ENCODE assay signal across 29 cellular contexts in genomic region chr6:27428966-27429365, GRCh38.
"Had no signal": no experiment of that assay in that cellular context is flagged by ENCODE, and none has a peak within 500 bp of the region (broad histone marks: within the 10 kb centered on the region; RNA-seq: fewer than 3 reads in every experiment).

No MANE protein-coding gene starts in this region.

- H3K4me3 ChIP-seq: coronary artery, esophagus muscularis mucosa, gastrocnemius medialis, heart left ventricle had no signal

- H3K9me3 ChIP-seq: gastrocnemius medialis had no signal

- H3K4me1 ChIP-seq: esophagus muscularis mucosa, foreskin keratinocyte, gastrocnemius medialis, heart left ventricle had no signal

- DNase-seq: activated CD4-positive, alpha-beta memory T cell treated with anti-CD3 and anti-CD28 coated beads for 36 hours; activated CD4-positive, alpha-beta T cell treated with anti-CD3 and anti-CD28 coated beads for 36 hours; activated CD4-positive, alpha-beta T cell treated with anti-CD3 and anti-CD28 coated beads, Interleukin-2, amount 10 ng/mL, durations not matched to agents 24 days and 14 days; activated CD4-positive, CD25-positive, alpha-beta regulatory T cell; activated CD4-positive, CD25-positive, alpha-beta regulatory T cell treated with anti-CD3 and anti-CD28 coated beads, Interleukin-2, amount 50 U/mL, for 72 hours; activated CD8-positive, alpha-beta memory T cell treated with anti-CD3 and anti-CD28 coated beads, Interleukin-2, amount 10 ng/mL, durations not matched to agents 7 days and 5 days; activated CD8-positive, alpha-beta memory T cell treated with anti-CD3 and anti-CD28 coated beads, Interleukin-2, amount 50 U/mL, for 4 hours; activated CD8-positive, alpha-beta T cell treated with anti-CD3 and anti-CD28 coated beads, Interleukin-2, amount 10 ng/mL, durations not matched to agents 7 days and 5 days; activated gamma-delta T cell; activated naive CD4-positive, alpha-beta T cell; activated naive CD4-positive, alpha-beta T cell treated with anti-CD3 and anti-CD28 coated beads, Interleukin-2, amount 10 ng/mL, durations not matched to agents 7 days and 5 days; activated naive CD8-positive, alpha-beta T cell treated with anti-CD3 and anti-CD28 coated beads, Interleukin-2, amount 10 ng/mL, durations not matched to agents 7 days and 5 days; activated T-cell treated with anti-CD3 and anti-CD28 coated beads, Interleukin-2, amount 50 U/mL, for 1 hour; activated T-cell treated with anti-CD3 and anti-CD28 coated beads, Interleukin-2, amount 50 U/mL, for 48 hours; anterior cingulate cortex; brain microvascular endothelial cell; effector CD4-positive, alpha-beta T cell; effector memory CD8-positive, alpha-beta T cell; erythroblast; foreskin keratinocyte; gastrocnemius medialis; glutamatergic neuron; heart left ventricle had no signal

- H3K27me3 Mint-ChIP-seq: activated CD4-positive, alpha-beta T cell treated with anti-CD3 and anti-CD28 coated beads, Interleukin-2, amount 10 ng/mL, durations not matched to agents 24 days and 14 days; activated naive CD8-positive, alpha-beta T cell treated with anti-CD3 and anti-CD28 coated beads, Interleukin-2, amount 10 ng/mL, durations not matched to agents 7 days and 5 days; effector memory CD8-positive, alpha-beta T cell had no signal

- H3K4me1 Mint-ChIP-seq: activated CD4-positive, alpha-beta T cell treated with anti-CD3 and anti-CD28 coated beads for 36 hours; activated CD4-positive, alpha-beta T cell treated with anti-CD3 and anti-CD28 coated beads, Interleukin-2, amount 10 ng/mL, durations not matched to agents 24 days and 14 days; activated naive CD4-positive, alpha-beta T cell treated with anti-CD3 and anti-CD28 coated beads, Interleukin-2, amount 10 ng/mL, durations not matched to agents 7 days and 5 days; central memory CD8-positive, alpha-beta T cell had no signal

- H3K27me3 ChIP-seq: brain microvascular endothelial cell, esophagus muscularis mucosa, foreskin keratinocyte, gastrocnemius medialis, heart left ventricle had no signal

- ATAC-seq: activated CD4-positive, alpha-beta T cell treated with anti-CD3 and anti-CD28 coated beads for 36 hours; activated CD8-positive, alpha-beta memory T cell treated with anti-CD3 and anti-CD28 coated beads, Interleukin-2, amount 10 ng/mL, durations not matched to agents 7 days and 5 days; activated CD8-positive, alpha-beta T cell treated with anti-CD3 and anti-CD28 coated beads, Interleukin-2, amount 10 ng/mL, durations not matched to agents 7 days and 5 days; effector memory CD8-positive, alpha-beta T cell; foreskin keratinocyte; gastrocnemius medialis; heart left ventricle had no signal

- H3K27ac ChIP-seq: brain microvascular endothelial cell, coronary artery, esophagus muscularis mucosa, foreskin keratinocyte, gastrocnemius medialis, heart left ventricle had no signal

- H3K36me3 ChIP-seq: brain microvascular endothelial cell, esophagus muscularis mucosa, gastrocnemius medialis, heart left ventricle had no signal

- H3K27ac Mint-ChIP-seq: activated CD4-positive, alpha-beta memory T cell treated with anti-CD3 and anti-CD28 coated beads for 36 hours; activated CD4-positive, alpha-beta T cell treated with anti-CD3 and anti-CD28 coated beads for 36 hours; activated CD4-positive, alpha-beta T cell treated with anti-CD3 and anti-CD28 coated beads, Interleukin-2, amount 10 ng/mL, durations not matched to agents 24 days and 14 days; activated CD8-positive, alpha-beta memory T cell treated with anti-CD3 and anti-CD28 coated beads, Interleukin-2, amount 10 ng/mL, durations not matched to agents 7 days and 5 days; activated CD8-positive, alpha-beta T cell treated with anti-CD3 and anti-CD28 coated beads, Interleukin-2, amount 10 ng/mL, durations not matched to agents 7 days and 5 days; activated naive CD4-positive, alpha-beta T cell treated with anti-CD3 and anti-CD28 coated beads, Interleukin-2, amount 10 ng/mL, durations not matched to agents 7 days and 5 days; activated naive CD4-positive, alpha-beta T cell treated with anti-CD3 and anti-CD28 coated beads, Interleukin-2, amount 50 U/mL, for 72 hours; activated naive CD8-positive, alpha-beta T cell treated with anti-CD3 and anti-CD28 coated beads, Interleukin-2, amount 10 ng/mL, durations not matched to agents 7 days and 5 days; activated T-helper 1 cell treated with anti-CD3 and anti-CD28 coated beads, Interleukin-12 subunit alpha, Interleukin-12 subunit beta, Interleukin-2, Interleukin-4 antibody, amounts not matched to agents 30 ng/mL and 10 ng/mL and 1 ng/mL, durations not matched to agents 14 hours and 24 hours and 36 hours; dendritic cell treated with granulocyte-macrophage colony-stimulating factor and Interleukin-4, amounts not matched to agents 40 ng/mL and 50 ng/mL, for 4 days; effector memory CD8-positive, alpha-beta T cell had no signal

- H3K4me3 Mint-ChIP-seq: activated CD4-positive, alpha-beta memory T cell treated with anti-CD3 and anti-CD28 coated beads for 36 hours; activated CD4-positive, alpha-beta T cell treated with anti-CD3 and anti-CD28 coated beads for 36 hours; activated CD4-positive, alpha-beta T cell treated with anti-CD3 and anti-CD28 coated beads, Interleukin-2, amount 10 ng/mL, durations not matched to agents 24 days and 14 days; activated CD8-positive, alpha-beta memory T cell treated with anti-CD3 and anti-CD28 coated beads, Interleukin-2, amount 10 ng/mL, durations not matched to agents 7 days and 5 days; activated CD8-positive, alpha-beta T cell treated with anti-CD3 and anti-CD28 coated beads, Interleukin-2, amount 10 ng/mL, durations not matched to agents 7 days and 5 days; activated naive CD4-positive, alpha-beta T cell treated with anti-CD3 and anti-CD28 coated beads, Interleukin-2, amount 10 ng/mL, durations not matched to agents 7 days and 5 days; activated naive CD8-positive, alpha-beta T cell treated with anti-CD3 and anti-CD28 coated beads, Interleukin-2, amount 10 ng/mL, durations not matched to agents 7 days and 5 days; activated T-helper 1 cell treated with anti-CD3 and anti-CD28 coated beads, Interleukin-12 subunit alpha, Interleukin-12 subunit beta, Interleukin-2, Interleukin-4 antibody, amounts not matched to agents 30 ng/mL and 10 ng/mL and 1 ng/mL, durations not matched to agents 14 hours and 24 hours and 36 hours; central memory CD8-positive, alpha-beta T cell; dendritic cell treated with granulocyte-macrophage colony-stimulating factor and Interleukin-4, amounts not matched to agents 40 ng/mL and 50 ng/mL, for 4 days; effector memory CD8-positive, alpha-beta T cell had no signal

- H3K36me3 Mint-ChIP-seq: activated CD8-positive, alpha-beta memory T cell treated with anti-CD3 and anti-CD28 coated beads, Interleukin-2, amount 10 ng/mL, durations not matched to agents 7 days and 5 days; activated naive CD4-positive, alpha-beta T cell treated with anti-CD3 and anti-CD28 coated beads, Interleukin-2, amount 10 ng/mL, durations not matched to agents 7 days and 5 days had no signal
